Comparison of ENCODE assay signal across 23 cellular contexts in genomic region chr11:28505216-28505615, GRCh38.
"Had no signal": no experiment of that assay in that cellular context is flagged by ENCODE, and none has a peak within 500 bp of the region (broad histone marks: within the 10 kb centered on the region; RNA-seq: fewer than 3 reads in every experiment).

No MANE protein-coding gene starts in this region.

- H3K27me3 Mint-ChIP-seq: activated CD4-positive, alpha-beta T cell treated with anti-CD3 and anti-CD28 coated beads, Interleukin-2, amount 10 ng/mL, durations not matched to agents 24 days and 14 days; activated naive CD8-positive, alpha-beta T cell; natural killer cell treated with Interleukin-12 subunit alpha and Interleukin-12 subunit beta and Interleukin-15 and Interleukin-18, amount 100 ng/mL, for 72 hours; stimulated activated naive B cell treated with anti-CD40 and anti-IgM and Interleukin-4, amounts not matched to agents 10 μg/mL and 1 μg/mL and 100 μg/mL, for 72 hours had no signal

- H3K4me1 Mint-ChIP-seq: activated CD4-positive, alpha-beta T cell treated with anti-CD3 and anti-CD28 coated beads, Interleukin-2, amount 10 ng/mL, durations not matched to agents 24 days and 14 days; endodermal cell; stimulated activated naive B cell treated with anti-CD40 and anti-IgM and Interleukin-4, amounts not matched to agents 10 μg/mL and 1 μg/mL and 100 μg/mL, for 72 hours had no signal

- H3K9me3 ChIP-seq: right atrium auricular region, tibial artery, uterus had no signal

- H3K36me3 ChIP-seq: right atrium auricular region, tibial artery, uterus had no signal

- DNase-seq: activated CD4-positive, alpha-beta T cell treated with anti-CD3 and anti-CD28 coated beads, Interleukin-2, amount 10 ng/mL, durations not matched to agents 24 days and 14 days; activated CD4-positive, CD25-positive, alpha-beta regulatory T cell; activated CD8-positive, alpha-beta memory T cell treated with anti-CD3 and anti-CD28 coated beads, Interleukin-2, amount 50 U/mL, for 48 hours; activated gamma-delta T cell; activated T-cell treated with anti-CD3 and anti-CD28 coated beads, Interleukin-2, amount 50 U/mL, for 72 hours; aorta; dorsolateral prefrontal cortex; endodermal cell; glutamatergic neuron; left ventricle myocardium superior; mesendoderm; nucleus accumbens; stimulated activated CD4-positive, alpha-beta T cell treated with anti-CD3 and anti-CD28 coated beads, Interleukin-15, amount 100 ng/mL, for 24 hours; stimulated activated CD4-positive, alpha-beta T cell treated with anti-CD3 and anti-CD28 coated beads, Interleukin-4, amount 100 ng/mL, for 1 hour; stimulated activated naive B cell treated with anti-CD40 and anti-IgM and Interleukin-4, amounts not matched to agents 10 μg/mL and 1 μg/mL and 100 μg/mL, for 72 hours; T-helper 2 cell; tibial artery; uterus had no signal

- H3K27ac ChIP-seq: dorsolateral prefrontal cortex, right atrium auricular region, skin epidermis, tibial artery, uterus had no signal

- H3K4me3 Mint-ChIP-seq: activated CD4-positive, alpha-beta T cell treated with anti-CD3 and anti-CD28 coated beads, Interleukin-2, amount 10 ng/mL, durations not matched to agents 24 days and 14 days; activated naive CD8-positive, alpha-beta T cell; activated T-cell treated with anti-CD3 and anti-CD28 coated beads, Interleukin-2, amount 50 U/mL, for 72 hours; endodermal cell; natural killer cell treated with Interleukin-12 subunit alpha and Interleukin-12 subunit beta and Interleukin-15 and Interleukin-18, amount 100 ng/mL, for 72 hours; stimulated activated naive B cell treated with anti-CD40 and anti-IgM and Interleukin-4, amounts not matched to agents 10 μg/mL and 1 μg/mL and 100 μg/mL, for 72 hours had no signal

- H3K36me3 Mint-ChIP-seq: activated naive CD8-positive, alpha-beta T cell; natural killer cell treated with Interleukin-12 subunit alpha and Interleukin-12 subunit beta and Interleukin-15 and Interleukin-18, amount 100 ng/mL, for 72 hours had no signal

- H3K4me3 ChIP-seq: dorsolateral prefrontal cortex, right atrium auricular region, skin epidermis, tibial artery, uterus had no signal

- H3K4me1 ChIP-seq: right atrium auricular region, tibial artery, uterus had no signal

- H3K27me3 ChIP-seq: dorsolateral prefrontal cortex, right atrium auricular region, tibial artery, uterus had no signal

- ATAC-seq: activated T-cell treated with anti-CD3 and anti-CD28 coated beads, Interleukin-2, amount 50 U/mL, for 72 hours; esophagus mucosa; left ventricle myocardium superior; natural killer cell treated with Interleukin-12 subunit alpha and Interleukin-12 subunit beta and Interleukin-15 and Interleukin-18, amount 100 ng/mL, for 72 hours; stimulated activated naive B cell treated with anti-CD40 and anti-IgM and Interleukin-4, amounts not matched to agents 10 μg/mL and 1 μg/mL and 100 μg/mL, for 72 hours had no signal

- H3K27ac Mint-ChIP-seq: activated CD4-positive, alpha-beta T cell treated with anti-CD3 and anti-CD28 coated beads, Interleukin-2, amount 10 ng/mL, durations not matched to agents 24 days and 14 days; activated naive CD8-positive, alpha-beta T cell; activated T-cell treated with anti-CD3 and anti-CD28 coated beads, Interleukin-2, amount 50 U/mL, for 72 hours; endodermal cell; natural killer cell treated with Interleukin-12 subunit alpha and Interleukin-12 subunit beta and Interleukin-15 and Interleukin-18, amount 100 ng/mL, for 72 hours; stimulated activated naive B cell treated with anti-CD40 and anti-IgM and Interleukin-4, amounts not matched to agents 10 μg/mL and 1 μg/mL and 100 μg/mL, for 72 hours had no signal

- H3K9me3 Mint-ChIP-seq: endodermal cell had no signal
